In genomic region chr10:107733731-107734130, GRCh38 we compare ENCODE assay signal across 19 cellular contexts.
"Had no signal": no experiment of that assay in that cellular context is flagged by ENCODE, and none has a peak within 500 bp of the region (broad histone marks: within the 10 kb centered on the region; RNA-seq: fewer than 3 reads in every experiment).

No MANE protein-coding gene starts in this region.

- H3K4me3 ChIP-seq: body of pancreas, heart right ventricle, left lung, psoas muscle, right lobe of liver had no signal

- H3K27me3 Mint-ChIP-seq: activated naive CD4-positive, alpha-beta T cell treated with anti-CD3 and anti-CD28 coated beads, Interleukin-2, amount 10 ng/mL, durations not matched to agents 7 days and 5 days; dendritic cell treated with granulocyte-macrophage colony-stimulating factor and Interleukin-4, amounts not matched to agents 40 ng/mL and 50 ng/mL, for 4 days; effector memory CD8-positive, alpha-beta T cell; memory B cell; natural killer cell treated with Interleukin-12 subunit alpha and Interleukin-12 subunit beta and Interleukin-15 and Interleukin-18, amount 100 ng/mL, for 72 hours; type B pancreatic cell had no signal

- H3K9me3 ChIP-seq: right lobe of liver had no signal

- H3K4me1 Mint-ChIP-seq: activated naive CD4-positive, alpha-beta T cell treated with anti-CD3 and anti-CD28 coated beads, Interleukin-2, amount 10 ng/mL, durations not matched to agents 7 days and 5 days had no signal

- H3K4me3 Mint-ChIP-seq: activated naive CD4-positive, alpha-beta T cell treated with anti-CD3 and anti-CD28 coated beads, Interleukin-2, amount 10 ng/mL, durations not matched to agents 7 days and 5 days; dendritic cell treated with granulocyte-macrophage colony-stimulating factor and Interleukin-4, amounts not matched to agents 40 ng/mL and 50 ng/mL, for 4 days; effector memory CD8-positive, alpha-beta T cell; memory B cell; natural killer cell treated with Interleukin-12 subunit alpha and Interleukin-12 subunit beta and Interleukin-15 and Interleukin-18, amount 100 ng/mL, for 72 hours; type B pancreatic cell had no signal

- H3K36me3 Mint-ChIP-seq: activated naive CD4-positive, alpha-beta T cell treated with anti-CD3 and anti-CD28 coated beads, Interleukin-2, amount 10 ng/mL, durations not matched to agents 7 days and 5 days; type B pancreatic cell had no signal

- H3K4me1 ChIP-seq: body of pancreas, heart right ventricle, left lung, psoas muscle, right lobe of liver had no signal

- H3K27ac Mint-ChIP-seq: activated naive CD4-positive, alpha-beta T cell treated with anti-CD3 and anti-CD28 coated beads, Interleukin-2, amount 10 ng/mL, durations not matched to agents 7 days and 5 days; dendritic cell treated with granulocyte-macrophage colony-stimulating factor and Interleukin-4, amounts not matched to agents 40 ng/mL and 50 ng/mL, for 4 days; effector memory CD8-positive, alpha-beta T cell; memory B cell; natural killer cell treated with Interleukin-12 subunit alpha and Interleukin-12 subunit beta and Interleukin-15 and Interleukin-18, amount 100 ng/mL, for 72 hours; type B pancreatic cell had no signal

- H3K27me3 ChIP-seq: body of pancreas, heart right ventricle, left lung, right lobe of liver had no signal

- H3K27ac ChIP-seq: body of pancreas, heart right ventricle, left lung, psoas muscle, right lobe of liver had no signal

- ATAC-seq: body of pancreas; effector memory CD8-positive, alpha-beta T cell; heart right ventricle; left lung; natural killer cell treated with Interleukin-12 subunit alpha and Interleukin-12 subunit beta and Interleukin-15 and Interleukin-18, amount 100 ng/mL, for 72 hours; psoas muscle; right lobe of liver had no signal

- H3K36me3 ChIP-seq: heart right ventricle, left lung, right lobe of liver had no signal

- DNase-seq: activated CD4-positive, alpha-beta T cell treated with anti-CD3 and anti-CD28 coated beads for 48 hours; activated CD8-positive, alpha-beta memory T cell treated with anti-CD3 and anti-CD28 coated beads for 24 hours; activated naive CD4-positive, alpha-beta T cell treated with anti-CD3 and anti-CD28 coated beads, Interleukin-2, amount 10 ng/mL, durations not matched to agents 7 days and 5 days; body of pancreas; effector memory CD8-positive, alpha-beta T cell; erythroblast; heart right ventricle; islet precursor cell; left lung; nucleus accumbens; psoas muscle; right lobe of liver; stimulated activated CD4-positive, alpha-beta T cell treated with anti-CD3 and anti-CD28 coated beads, Interleukin-2, amount 100 ng/mL, for 24 hours; stimulated activated naive CD4-positive, alpha-beta T cell treated with Interleukin-2 at 50 U/mL for 16 hours; T-helper 1 cell had no signal
